Comparison of ENCODE assay signal across 1 cellular context in the genomic region with DNA sequence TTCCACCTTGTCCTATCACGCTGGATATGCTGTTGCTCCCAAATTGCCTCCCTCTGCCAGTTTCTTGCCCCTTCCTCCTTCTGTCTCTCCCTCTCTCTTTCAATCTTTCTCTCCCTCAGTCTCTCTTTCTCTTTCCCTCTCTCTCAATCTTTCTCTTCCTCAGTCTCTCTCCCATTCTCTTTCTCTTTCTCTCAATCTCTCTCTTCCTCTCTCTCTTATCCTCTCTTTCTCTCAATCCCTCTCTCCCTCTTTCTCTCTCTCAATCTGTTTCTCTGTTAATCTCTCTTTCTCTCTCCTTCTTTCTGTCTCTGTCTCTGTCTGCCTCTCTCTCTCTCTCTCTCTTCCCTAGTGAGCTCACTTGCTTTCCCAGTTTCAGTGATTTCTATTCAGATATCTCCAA.
A peak's percentile ranks its signal among the peaks of the same experiment; 100 is the strongest.
TF ChIP-seq lines count a peak whose summit lies in the region.

No MANE protein-coding gene starts in this region.

TF ChIP-seq in HepG2, 621 proteins besides CTCF, POLR2A, EP300 and RAD21 (continued from another document and continues in another):
- TF ChIP-seq CHD2 (IDR thresholded peaks at IDR 0.05; ENCODE audit: low read depth, low read length) (no peak), PRMT3 (CRISPR knock-in tag; IDR thresholded peaks at IDR 0.05; ENCODE audit: borderline replicate concordance, low read depth) (no peak), LCORL (IDR thresholded peaks at IDR 0.05) (0 out of 2 replicates have a peak, but pooled peaks have one; percentile 27), LCORL (CRISPR knock-in tag; IDR thresholded peaks at IDR 0.05) (no peak), PLRG1 (conservative IDR thresholded peaks at IDR 0.05) (0 out of 2 replicates have a peak, but pooled peaks have one; percentile 46), ADNP (CRISPR knock-in tag; IDR thresholded peaks at IDR 0.05) (no peak), ZNF30 (CRISPR knock-in tag; IDR thresholded peaks at IDR 0.05) (no peak), TMF1 (CRISPR knock-in tag; IDR thresholded peaks at IDR 0.05; ENCODE audit: low read depth) (no peak), ZNF180 (CRISPR knock-in tag; IDR thresholded peaks at IDR 0.05; ENCODE audit: borderline replicate concordance, low read depth) (no peak), GMEB1 (CRISPR knock-in tag; IDR thresholded peaks at IDR 0.05; ENCODE audit: borderline replicate concordance) (no peak), ZNF430 (CRISPR knock-in tag; IDR thresholded peaks at IDR 0.05) (no peak), ZNF879 (CRISPR knock-in tag; IDR thresholded peaks at IDR 0.05) (no peak), KLF16 (CRISPR knock-in tag; IDR thresholded peaks at IDR 0.05) (no peak), ZNF775 (CRISPR knock-in tag; IDR thresholded peaks at IDR 0.05; ENCODE audit: borderline replicate concordance) (no peak), RFX5 (IDR thresholded peaks at IDR 0.05; ENCODE audit: low read depth, low read length) (no peak), ZNF264 (CRISPR knock-in tag; IDR thresholded peaks at IDR 0.05) (no peak), ZNF891 (CRISPR knock-in tag; IDR thresholded peaks at IDR 0.05) (no peak), GABPB1 (CRISPR knock-in tag; IDR thresholded peaks at IDR 0.05) (no peak), TAF1 (CRISPR knock-in tag; IDR thresholded peaks at IDR 0.05) (no peak), DR1 (CRISPR knock-in tag; IDR thresholded peaks at IDR 0.05) (no peak), ZFAT (CRISPR knock-in tag; conservative IDR thresholded peaks at IDR 0.05) (no peak), ZNF333 (CRISPR knock-in tag; IDR thresholded peaks at IDR 0.05; ENCODE audit: borderline replicate concordance) (no peak)
- TF ChIP-seq, protein P1, sequence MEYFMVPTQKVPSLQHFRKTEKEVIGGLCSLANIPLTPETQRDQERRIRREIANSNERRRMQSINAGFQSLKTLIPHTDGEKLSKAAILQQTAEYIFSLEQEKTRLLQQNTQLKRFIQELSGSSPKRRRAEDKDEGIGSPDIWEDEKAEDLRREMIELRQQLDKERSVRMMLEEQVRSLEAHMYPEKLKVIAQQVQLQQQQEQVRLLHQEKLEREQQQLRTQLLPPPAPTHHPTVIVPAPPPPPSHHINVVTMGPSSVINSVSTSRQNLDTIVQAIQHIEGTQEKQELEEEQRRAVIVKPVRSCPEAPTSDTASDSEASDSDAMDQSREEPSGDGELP (IDR thresholded peaks at IDR 0.05; ENCODE audit: borderline replicate concordance, low read depth), result no peak
- TF ChIP-seq, protein P2, sequence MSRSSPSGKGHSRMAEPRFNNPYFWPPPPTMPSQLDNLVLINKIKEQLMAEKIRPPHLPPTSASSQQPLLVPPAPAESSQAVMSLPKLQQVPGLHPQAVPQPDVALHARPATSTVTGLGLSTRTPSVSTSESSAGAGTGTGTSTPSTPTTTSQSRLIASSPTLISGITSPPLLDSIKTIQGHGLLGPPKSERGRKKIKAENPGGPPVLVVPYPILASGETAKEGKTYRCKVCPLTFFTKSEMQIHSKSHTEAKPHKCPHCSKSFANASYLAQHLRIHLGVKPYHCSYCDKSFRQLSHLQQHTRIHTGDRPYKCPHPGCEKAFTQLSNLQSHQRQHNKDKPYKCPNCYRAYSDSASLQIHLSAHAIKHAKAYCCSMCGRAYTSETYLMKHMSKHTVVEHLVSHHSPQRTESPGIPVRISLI (CRISPR knock-in tag; IDR thresholded peaks at IDR 0.05; ENCODE audit: borderline replicate concordance), result no peak
- TF ChIP-seq, protein P3, sequence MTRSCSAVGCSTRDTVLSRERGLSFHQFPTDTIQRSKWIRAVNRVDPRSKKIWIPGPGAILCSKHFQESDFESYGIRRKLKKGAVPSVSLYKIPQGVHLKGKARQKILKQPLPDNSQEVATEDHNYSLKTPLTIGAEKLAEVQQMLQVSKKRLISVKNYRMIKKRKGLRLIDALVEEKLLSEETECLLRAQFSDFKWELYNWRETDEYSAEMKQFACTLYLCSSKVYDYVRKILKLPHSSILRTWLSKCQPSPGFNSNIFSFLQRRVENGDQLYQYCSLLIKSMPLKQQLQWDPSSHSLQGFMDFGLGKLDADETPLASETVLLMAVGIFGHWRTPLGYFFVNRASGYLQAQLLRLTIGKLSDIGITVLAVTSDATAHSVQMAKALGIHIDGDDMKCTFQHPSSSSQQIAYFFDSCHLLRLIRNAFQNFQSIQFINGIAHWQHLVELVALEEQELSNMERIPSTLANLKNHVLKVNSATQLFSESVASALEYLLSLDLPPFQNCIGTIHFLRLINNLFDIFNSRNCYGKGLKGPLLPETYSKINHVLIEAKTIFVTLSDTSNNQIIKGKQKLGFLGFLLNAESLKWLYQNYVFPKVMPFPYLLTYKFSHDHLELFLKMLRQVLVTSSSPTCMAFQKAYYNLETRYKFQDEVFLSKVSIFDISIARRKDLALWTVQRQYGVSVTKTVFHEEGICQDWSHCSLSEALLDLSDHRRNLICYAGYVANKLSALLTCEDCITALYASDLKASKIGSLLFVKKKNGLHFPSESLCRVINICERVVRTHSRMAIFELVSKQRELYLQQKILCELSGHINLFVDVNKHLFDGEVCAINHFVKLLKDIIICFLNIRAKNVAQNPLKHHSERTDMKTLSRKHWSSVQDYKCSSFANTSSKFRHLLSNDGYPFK (CRISPR knock-in tag; IDR thresholded peaks at IDR 0.05; ENCODE audit: borderline replicate concordance), result no peak
- TF ChIP-seq, protein P4, sequence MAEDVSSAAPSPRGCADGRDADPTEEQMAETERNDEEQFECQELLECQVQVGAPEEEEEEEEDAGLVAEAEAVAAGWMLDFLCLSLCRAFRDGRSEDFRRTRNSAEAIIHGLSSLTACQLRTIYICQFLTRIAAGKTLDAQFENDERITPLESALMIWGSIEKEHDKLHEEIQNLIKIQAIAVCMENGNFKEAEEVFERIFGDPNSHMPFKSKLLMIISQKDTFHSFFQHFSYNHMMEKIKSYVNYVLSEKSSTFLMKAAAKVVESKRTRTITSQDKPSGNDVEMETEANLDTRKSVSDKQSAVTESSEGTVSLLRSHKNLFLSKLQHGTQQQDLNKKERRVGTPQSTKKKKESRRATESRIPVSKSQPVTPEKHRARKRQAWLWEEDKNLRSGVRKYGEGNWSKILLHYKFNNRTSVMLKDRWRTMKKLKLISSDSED (CRISPR knock-in tag; IDR thresholded peaks at IDR 0.05), result no peak
- TF ChIP-seq, protein P5, sequence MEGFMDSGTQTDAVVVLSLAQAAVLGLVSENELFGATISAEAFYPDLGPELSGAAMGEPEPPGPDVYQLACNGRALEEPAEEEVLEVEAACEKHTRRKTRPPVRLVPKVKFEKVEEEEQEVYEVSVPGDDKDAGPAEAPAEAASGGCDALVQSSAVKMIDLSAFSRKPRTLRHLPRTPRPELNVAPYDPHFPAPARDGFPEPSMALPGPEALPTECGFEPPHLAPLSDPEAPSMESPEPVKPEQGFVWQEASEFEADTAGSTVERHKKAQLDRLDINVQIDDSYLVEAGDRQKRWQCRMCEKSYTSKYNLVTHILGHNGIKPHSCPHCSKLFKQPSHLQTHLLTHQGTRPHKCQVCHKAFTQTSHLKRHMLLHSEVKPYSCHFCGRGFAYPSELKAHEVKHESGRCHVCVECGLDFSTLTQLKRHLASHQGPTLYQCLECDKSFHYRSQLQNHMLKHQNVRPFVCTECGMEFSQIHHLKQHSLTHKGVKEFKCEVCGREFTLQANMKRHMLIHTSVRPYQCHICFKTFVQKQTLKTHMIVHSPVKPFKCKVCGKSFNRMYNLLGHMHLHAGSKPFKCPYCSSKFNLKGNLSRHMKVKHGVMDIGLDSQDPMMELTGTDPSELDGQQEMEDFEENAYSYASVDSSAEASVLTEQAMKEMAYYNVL (CRISPR knock-in tag; IDR thresholded peaks at IDR 0.05; ENCODE audit: borderline replicate concordance), result no peak
- TF ChIP-seq, protein P6, sequence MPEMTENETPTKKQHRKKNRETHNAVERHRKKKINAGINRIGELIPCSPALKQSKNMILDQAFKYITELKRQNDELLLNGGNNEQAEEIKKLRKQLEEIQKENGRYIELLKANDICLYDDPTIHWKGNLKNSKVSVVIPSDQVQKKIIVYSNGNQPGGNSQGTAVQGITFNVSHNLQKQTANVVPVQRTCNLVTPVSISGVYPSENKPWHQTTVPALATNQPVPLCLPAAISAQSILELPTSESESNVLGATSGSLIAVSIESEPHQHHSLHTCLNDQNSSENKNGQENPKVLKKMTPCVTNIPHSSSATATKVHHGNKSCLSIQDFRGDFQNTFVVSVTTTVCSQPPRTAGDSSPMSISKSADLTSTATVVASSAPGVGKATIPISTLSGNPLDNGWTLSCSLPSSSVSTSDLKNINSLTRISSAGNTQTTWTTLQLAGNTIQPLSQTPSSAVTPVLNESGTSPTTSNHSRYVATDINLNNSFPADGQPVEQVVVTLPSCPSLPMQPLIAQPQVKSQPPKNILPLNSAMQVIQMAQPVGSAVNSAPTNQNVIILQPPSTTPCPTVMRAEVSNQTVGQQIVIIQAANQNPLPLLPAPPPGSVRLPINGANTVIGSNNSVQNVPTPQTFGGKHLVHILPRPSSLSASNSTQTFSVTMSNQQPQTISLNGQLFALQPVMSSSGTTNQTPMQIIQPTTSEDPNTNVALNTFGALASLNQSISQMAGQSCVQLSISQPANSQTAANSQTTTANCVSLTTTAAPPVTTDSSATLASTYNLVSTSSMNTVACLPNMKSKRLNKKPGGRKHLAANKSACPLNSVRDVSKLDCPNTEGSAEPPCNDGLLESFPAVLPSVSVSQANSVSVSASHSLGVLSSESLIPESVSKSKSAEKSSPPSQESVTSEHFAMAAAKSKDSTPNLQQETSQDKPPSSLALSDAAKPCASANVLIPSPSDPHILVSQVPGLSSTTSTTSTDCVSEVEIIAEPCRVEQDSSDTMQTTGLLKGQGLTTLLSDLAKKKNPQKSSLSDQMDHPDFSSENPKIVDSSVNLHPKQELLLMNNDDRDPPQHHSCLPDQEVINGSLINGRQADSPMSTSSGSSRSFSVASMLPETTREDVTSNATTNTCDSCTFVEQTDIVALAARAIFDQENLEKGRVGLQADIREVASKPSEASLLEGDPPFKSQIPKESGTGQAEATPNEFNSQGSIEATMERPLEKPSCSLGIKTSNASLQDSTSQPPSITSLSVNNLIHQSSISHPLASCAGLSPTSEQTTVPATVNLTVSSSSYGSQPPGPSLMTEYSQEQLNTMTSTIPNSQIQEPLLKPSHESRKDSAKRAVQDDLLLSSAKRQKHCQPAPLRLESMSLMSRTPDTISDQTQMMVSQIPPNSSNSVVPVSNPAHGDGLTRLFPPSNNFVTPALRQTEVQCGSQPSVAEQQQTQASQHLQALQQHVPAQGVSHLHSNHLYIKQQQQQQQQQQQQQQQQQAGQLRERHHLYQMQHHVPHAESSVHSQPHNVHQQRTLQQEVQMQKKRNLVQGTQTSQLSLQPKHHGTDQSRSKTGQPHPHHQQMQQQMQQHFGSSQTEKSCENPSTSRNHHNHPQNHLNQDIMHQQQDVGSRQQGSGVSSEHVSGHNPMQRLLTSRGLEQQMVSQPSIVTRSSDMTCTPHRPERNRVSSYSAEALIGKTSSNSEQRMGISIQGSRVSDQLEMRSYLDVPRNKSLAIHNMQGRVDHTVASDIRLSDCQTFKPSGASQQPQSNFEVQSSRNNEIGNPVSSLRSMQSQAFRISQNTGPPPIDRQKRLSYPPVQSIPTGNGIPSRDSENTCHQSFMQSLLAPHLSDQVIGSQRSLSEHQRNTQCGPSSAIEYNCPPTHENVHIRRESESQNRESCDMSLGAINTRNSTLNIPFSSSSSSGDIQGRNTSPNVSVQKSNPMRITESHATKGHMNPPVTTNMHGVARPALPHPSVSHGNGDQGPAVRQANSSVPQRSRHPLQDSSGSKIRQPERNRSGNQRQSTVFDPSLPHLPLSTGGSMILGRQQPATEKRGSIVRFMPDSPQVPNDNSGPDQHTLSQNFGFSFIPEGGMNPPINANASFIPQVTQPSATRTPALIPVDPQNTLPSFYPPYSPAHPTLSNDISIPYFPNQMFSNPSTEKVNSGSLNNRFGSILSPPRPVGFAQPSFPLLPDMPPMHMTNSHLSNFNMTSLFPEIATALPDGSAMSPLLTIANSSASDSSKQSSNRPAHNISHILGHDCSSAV (CRISPR knock-in tag; IDR thresholded peaks at IDR 0.05; ENCODE audit: borderline replicate concordance), result no peak
- TF ChIP-seq, protein P7, sequence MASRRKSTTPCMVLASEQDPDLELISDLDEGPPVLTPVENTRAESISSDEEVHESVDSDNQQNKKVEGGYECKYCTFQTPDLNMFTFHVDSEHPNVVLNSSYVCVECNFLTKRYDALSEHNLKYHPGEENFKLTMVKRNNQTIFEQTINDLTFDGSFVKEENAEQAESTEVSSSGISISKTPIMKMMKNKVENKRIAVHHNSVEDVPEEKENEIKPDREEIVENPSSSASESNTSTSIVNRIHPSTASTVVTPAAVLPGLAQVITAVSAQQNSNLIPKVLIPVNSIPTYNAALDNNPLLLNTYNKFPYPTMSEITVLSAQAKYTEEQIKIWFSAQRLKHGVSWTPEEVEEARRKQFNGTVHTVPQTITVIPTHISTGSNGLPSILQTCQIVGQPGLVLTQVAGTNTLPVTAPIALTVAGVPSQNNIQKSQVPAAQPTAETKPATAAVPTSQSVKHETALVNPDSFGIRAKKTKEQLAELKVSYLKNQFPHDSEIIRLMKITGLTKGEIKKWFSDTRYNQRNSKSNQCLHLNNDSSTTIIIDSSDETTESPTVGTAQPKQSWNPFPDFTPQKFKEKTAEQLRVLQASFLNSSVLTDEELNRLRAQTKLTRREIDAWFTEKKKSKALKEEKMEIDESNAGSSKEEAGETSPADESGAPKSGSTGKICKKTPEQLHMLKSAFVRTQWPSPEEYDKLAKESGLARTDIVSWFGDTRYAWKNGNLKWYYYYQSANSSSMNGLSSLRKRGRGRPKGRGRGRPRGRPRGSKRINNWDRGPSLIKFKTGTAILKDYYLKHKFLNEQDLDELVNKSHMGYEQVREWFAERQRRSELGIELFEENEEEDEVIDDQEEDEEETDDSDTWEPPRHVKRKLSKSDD (CRISPR knock-in tag; IDR thresholded peaks at IDR 0.05; ENCODE audit: low read depth), result no peak
